ENCODE assay signal across 9 cellular contexts in genomic region chr10:79071535-79071923, GRCh38. TPM values are rescaled to one million over a fixed set of nuclear protein-coding genes. Genes with fewer than 3 reads are reported as not detected.
A peak's percentile ranks its signal among the peaks of the same experiment; 100 is the strongest.
DNase-seq lines count a peak whose midpoint lies in the region; ATAC-seq, FAIRE-seq and TF ChIP-seq lines count a peak whose summit lies in the region.
"Had no signal": no experiment of that assay in that cellular context is flagged by ENCODE, and none has a peak within 500 bp of the region (broad histone marks: within the 10 kb centered on the region; RNA-seq: fewer than 3 reads in every experiment).

No MANE protein-coding gene starts in this region.

- intact Hi-C loops in GM12878 (cut with micrococcal nuclease; ENCODE audit: unreplicated experiment), result no loop called here
- intact Hi-C loops in right lobe of liver (cut with DNase I), result no loop called here

- no peak for DNase-seq in SK-N-SH
- no peak for DNase-seq in GM12878 (ENCODE audit: low read depth, low spot score)
- DNase-seq in right lobe of liver, result no peak
- no peak for DNase-seq in cerebellum (ENCODE audit: low spot score)
- no peak for DNase-seq in activated CD4-positive, alpha-beta T cell treated with anti-CD3 and anti-CD28 coated beads for 48 hours

- H3K36me3 ChIP-seq in SK-N-SH (replicated peaks in 1 of 2; ENCODE audit: control insufficient read depth in 1 of 2, insufficient read depth in 2 of 2, low read length in 1 of 2) (no peaks in the 10 kb centered on the region), GM12878 (ENCODE audit: control insufficient read depth in 2 of 2, insufficient read depth in 2 of 2, low read length in 1 of 2) (no peaks in the 10 kb centered on the region), right lobe of liver (no peaks in the 10 kb centered on the region)

- H3F3A ChIP-seq in SK-N-SH (replicated peaks; ENCODE audit: insufficient read depth), result peaks cover 7% of the 10 kb centered on the region

- H3K9me3 ChIP-seq in SK-N-SH (no peaks in the 10 kb centered on the region), GM12878 (replicated peaks; ENCODE audit: control insufficient read depth, insufficient read depth, low read length) (no peaks in the 10 kb centered on the region), right lobe of liver (no peaks in the 10 kb centered on the region)

- in situ Hi-C loops in GM12878 (cut with MboI), result no loop called here

- TF ChIP-seq EP300 in SK-N-SH (IDR thresholded peaks at IDR 0.05; ENCODE audit: borderline replicate concordance in 1 of 2, low read depth in 1 of 2, low read length in 1 of 2) (no peak), GM12878 (IDR thresholded peaks at IDR 0.05; ENCODE audit: borderline replicate concordance in 1 of 2, control insufficient read depth in 1 of 2, low read depth in 2 of 2, low read length in 2 of 2) (no peak)

- TF ChIP-seq RAD21 in SK-N-SH (IDR thresholded peaks at IDR 0.05; ENCODE audit: low read length) (no peak), GM12878 (IDR thresholded peaks at IDR 0.05; ENCODE audit: insufficient read depth, low read depth, low read length) (no peak)

- H3K4me1 ChIP-seq in SK-N-SH (ENCODE audit: control insufficient read depth in 1 of 2, insufficient read depth in 2 of 2, low read depth in 1 of 2, low read length in 1 of 2) (peaks cover 19 to 63% of the 10 kb centered on the region in 2 experiments), GM12878 (ENCODE audit: control insufficient read depth, insufficient read depth, low read length) (peaks cover 18% of the 10 kb centered on the region), right lobe of liver (peaks cover 4 to 57% (median 29%) of the 10 kb centered on the region in 4 donors)

- SMC1A ChIA-PET in GM12878 (lab: Charles Lee; ENCODE audit: uncharacterized antibody, unreplicated experiment), result no interaction called here

- no peak for ATAC-seq in SK-N-SH treated with all-trans-retinoic acid at 6 μM for 48 hours
- no peak for ATAC-seq in GM12878
- ATAC-seq in right lobe of liver, result no peak
- no peak for ATAC-seq in HG03135 (IDR thresholded peaks at IDR 0.05; ENCODE audit: unreplicated experiment)

- POLR2A ChIA-PET in SK-N-SH (lab: Yijun Ruan, JAX), result interaction anchor here (0.6 to 2.5 kb wide), 10 partner anchors 9 to 776 kb away, joined by 3 to 12 read pairs (median 4); no protein-coding TSS in a partner anchor
- POLR2A ChIA-PET in GM12878 (lab: Charles Lee), result interaction anchor here (0.8 kb wide), 1 partner anchor 176 kb away, joined by 3 read pairs; no protein-coding TSS in a partner anchor

- peak overlapping the region; percentile 88 to 97 for H3K27ac ChIP-seq in SK-N-SH (ENCODE audit: low read depth in 2 of 2, low read length in 1 of 2)
- no peak overlapping the region for H3K27ac ChIP-seq in GM12878 (ENCODE audit: control insufficient read depth, insufficient read depth)
- H3K27ac ChIP-seq in right lobe of liver, result peak overlapping the region; percentile 90 to 96 (median 92)
- H3K27ac ChIP-seq in temporal lobe (ENCODE audit: low read depth, low read length), result peak overlapping the region; percentile 68

- no peak for TF ChIP-seq CTCF in SK-N-SH (IDR thresholded peaks at IDR 0.05)
- no peak for TF ChIP-seq CTCF in GM12878 (IDR thresholded peaks at IDR 0.05 in 2 of 3, conservative IDR thresholded peaks at IDR 0.05 in 1 of 3; ENCODE audit: control insufficient read depth in 2 of 3, extremely low read depth in 1 of 3, insufficient read depth in 1 of 3, low read depth in 3 of 3, low read length in 3 of 3)
- TF ChIP-seq CTCF in right lobe of liver (IDR thresholded peaks at IDR 0.05), result no peak

- H2AFZ ChIP-seq in SK-N-SH (ENCODE audit: low read depth), result no peak overlapping the region
- no peak overlapping the region for H2AFZ ChIP-seq in GM12878 (ENCODE audit: control insufficient read depth, low read depth, low read length)

- BruUV-seq in GM12878 (replicated peaks; lab: Mats Ljungman, UMichigan), result no TSS peak

- WGBS in SK-N-SH (ENCODE audit: low lambda C conversion rate), result 47% methylated on average over 7 of the region's 8 CpGs
- WGBS in GM12878 (ENCODE audit: insufficient coverage, insufficient replicate concordance, low lambda C conversion rate, missing lambda C conversion rate), result 2% methylated on average over 8 of the region's 8 CpGs
- WGBS in right lobe of liver (ENCODE audit: insufficient coverage, low coverage, low lambda C conversion rate, missing lambda C conversion rate), result 14% methylated on average over 6 of the region's 8 CpGs

- H3K79me2 ChIP-seq in SK-N-SH (ENCODE audit: insufficient read depth), result peaks cover 76% of the 10 kb centered on the region
- H3K79me2 ChIP-seq in GM12878 (ENCODE audit: control insufficient read depth, insufficient read depth, low read length), result peaks cover 1% of the 10 kb centered on the region

- no peak for TF ChIP-seq POLR2A in GM12878 (IDR thresholded peaks at IDR 0.05; ENCODE audit: low read depth, low read length)
- no peak for TF ChIP-seq POLR2A in right lobe of liver (IDR thresholded peaks at IDR 0.05)

- no peaks in the 10 kb centered on the region for H3K9me2 ChIP-seq in SK-N-SH

- H3K9ac ChIP-seq in SK-N-SH, result peak overlapping the region; percentile 95
- H3K9ac ChIP-seq in GM12878 (ENCODE audit: control insufficient read depth, insufficient read depth, low read length), result no peak overlapping the region

- CTCF ChIA-PET in SK-N-SH (lab: Yijun Ruan, JAX) (interaction anchor here (0.6 to 14.5 kb wide), 10 partner anchors 15 to 1024 kb away, joined by 3 to 129 read pairs (median 3); no protein-coding TSS in a partner anchor), GM12878 (lab: Yijun Ruan, JAX) (no interaction called here)

- H4K20me1 ChIP-seq in SK-N-SH (ENCODE audit: insufficient read depth), result peaks cover 62% of the 10 kb centered on the region
- H4K20me1 ChIP-seq in GM12878 (ENCODE audit: control insufficient read depth, insufficient read depth), result no peaks in the 10 kb centered on the region

- peak overlapping the region; percentile 98 for H3K4me2 ChIP-seq in SK-N-SH
- no peak overlapping the region; the same call in 1 of the 2 replicates for H3K4me2 ChIP-seq in GM12878 (ENCODE audit: control insufficient read depth, insufficient read depth)

- H3K4me3 ChIP-seq in SK-N-SH (ENCODE audit: low read depth in 2 of 2, low read length in 1 of 2) (peak overlapping the region; percentile 93 to 99), GM12878 (peak overlapping the region; percentile 84), right lobe of liver (peak overlapping the region; percentile 87 to 96 (median 89))

- FAIRE-seq in GM12878 (lab: Jason Lieb, UNC), result no peak
- FAIRE-seq: A204.1 had no signal

- no peaks in the 10 kb centered on the region for H3K27me3 ChIP-seq in SK-N-SH (ENCODE audit: insufficient read depth)
- H3K27me3 ChIP-seq in GM12878 (replicated peaks in 1 of 2; ENCODE audit: control insufficient read depth in 2 of 2, insufficient read depth in 2 of 2, low read length in 1 of 2), result peaks cover 3 to 7% of the 10 kb centered on the region in 2 experiments
- no peaks in the 10 kb centered on the region for H3K27me3 ChIP-seq in right lobe of liver

- RAD21 ChIA-PET in GM12878 (lab: Charles Lee; ENCODE audit: unreplicated experiment), result interaction anchor here (0.6 to 1.7 kb wide), 3 partner anchors 34 to 124 kb away, joined by 3 to 8 read pairs (median 5); no protein-coding TSS in a partner anchor

TF ChIP-seq in SK-N-SH, 30 proteins besides CTCF, POLR2A, EP300 and RAD21 (continues in another document):
- no peak for TF ChIP-seq FOXM1 (IDR thresholded peaks at IDR 0.05; ENCODE audit: low read depth)
- TF ChIP-seq RXRA (IDR thresholded peaks at IDR 0.05; ENCODE audit: borderline replicate concordance, low read depth), result no peak
- TF ChIP-seq GATA2 (CRISPR knock-in tag; IDR thresholded peaks at IDR 0.05), result no peak

TF ChIP-seq in SK-N-SH treated with all-trans-retinoic acid at 6 μM for 48 hours, 23 proteins besides CTCF, POLR2A, EP300 and RAD21 (continues in another document):
- TF ChIP-seq ZFP3 (CRISPR knock-in tag; IDR thresholded peaks at IDR 0.05) (no peak), ZFP30 (CRISPR knock-in tag; IDR thresholded peaks at IDR 0.05) (no peak)

TF ChIP-seq in GM12878, 131 proteins besides CTCF, POLR2A, EP300 and RAD21:
- TF ChIP-seq ZNF384 (IDR thresholded peaks at IDR 0.05; ENCODE audit: borderline replicate concordance, low read depth, low read length), result no peak
- no peak for TF ChIP-seq PAX5 (IDR thresholded peaks at IDR 0.05; ENCODE audit: borderline replicate concordance, low read depth, low read length)
- no peak for TF ChIP-seq PAX8 (IDR thresholded peaks at IDR 0.05)
- TF ChIP-seq MEF2B (IDR thresholded peaks at IDR 0.05; ENCODE audit: partially characterized antibody, poor library complexity, severe bottlenecking), result peak; percentile 9

RNA-seq across cellular contexts. Expression of gene ZMIZ1, which starts 2.8 kb away (rescaled TPM):
- polyA plus RNA-seq in SK-N-SH (2012; rRNA removed), result 6.6 and 23.5 TPM in 2 replicates
- polyA plus RNA-seq in SK-N-SH (2012; cell fraction: cytosol; rRNA removed), result 13.6 and 23.5 TPM in 2 replicates
- polyA plus RNA-seq in SK-N-SH (2012; cell fraction: nucleus; rRNA removed), result 39.0 and 44.8 TPM in 2 replicates
- total RNA-seq in GM12878 (2013; cell fraction: nucleolus; rRNA removed), result 58.0 and 59.2 TPM in 2 replicates
- total RNA-seq in GM12878 (2014; rRNA removed), result 11.6 and 15.6 TPM in 2 replicates
- total RNA-seq in GM12878 (2014; rRNA removed; fragmentation: Illumina TruSeq; extraction: Trizol), result 8.8 and 9.3 TPM in 2 replicates
- total RNA-seq in GM12878 (2021), result 76.8 and 82.3 TPM in 2 replicates
- 13.1 TPM for polyA plus RNA-seq in GM12878 (2011; ENCODE audit: low read depth)
- 3.8 and 6.2 TPM in 2 replicates for polyA plus RNA-seq in GM12878 (2011; rRNA removed)
- polyA plus RNA-seq in GM12878 (2011; cell fraction: cytosol; rRNA removed), result 10.6 and 15.1 TPM in 2 replicates
- 38.2 and 62.5 TPM in 2 replicates for polyA plus RNA-seq in GM12878 (2011; cell fraction: nucleus; rRNA removed)
- polyA plus RNA-seq in GM12878 (2012), result 29.9 and 31.2 TPM in 2 replicates
- polyA plus RNA-seq in GM12878 (2014; fragmentation: Illumina TruSeq; extraction: Trizol), result 30.8 and 53.4 TPM in 2 replicates
- 1 to 10 TPM; 3.1 to 4.5 TPM for polyA plus RNA-seq in GM12878 (2014; fragmentation: Nextera tagmentation; extraction: Ambion mirVana)
- polyA plus RNA-seq in GM12878 (2014; rRNA removed), result 25.3 and 42.8 TPM in 2 replicates
- 10 to 100 TPM; 14.6 to 15.3 TPM for polyA plus RNA-seq in GM12878 (2016; fragmentation: Nextera tagmentation; extraction: Ambion mirVana)
- 12.3 and 21.0 TPM in 2 replicates for polyA minus RNA-seq in GM12878 (2011; rRNA and poly(A)+ RNA removed)
- polyA minus RNA-seq in GM12878 (2011; cell fraction: cytosol; rRNA and poly(A)+ RNA removed), result 19.8 and 25.0 TPM in 2 replicates
- polyA minus RNA-seq in GM12878 (2011; cell fraction: nucleus; rRNA and poly(A)+ RNA removed), result 21.2 and 33.5 TPM in 2 replicates
- total RNA-seq in right lobe of liver, result 10 to 100 TPM in 5 of 6 experiments, 1 to 10 TPM in 1; 9.9 to 22.8 (median 12.3) TPM
- total RNA-seq in temporal lobe, result 52.1 TPM
- total RNA-seq in cerebellum, result 53.4 TPM
